1 cellular context compared by ENCODE assay signal in the genomic region with DNA sequence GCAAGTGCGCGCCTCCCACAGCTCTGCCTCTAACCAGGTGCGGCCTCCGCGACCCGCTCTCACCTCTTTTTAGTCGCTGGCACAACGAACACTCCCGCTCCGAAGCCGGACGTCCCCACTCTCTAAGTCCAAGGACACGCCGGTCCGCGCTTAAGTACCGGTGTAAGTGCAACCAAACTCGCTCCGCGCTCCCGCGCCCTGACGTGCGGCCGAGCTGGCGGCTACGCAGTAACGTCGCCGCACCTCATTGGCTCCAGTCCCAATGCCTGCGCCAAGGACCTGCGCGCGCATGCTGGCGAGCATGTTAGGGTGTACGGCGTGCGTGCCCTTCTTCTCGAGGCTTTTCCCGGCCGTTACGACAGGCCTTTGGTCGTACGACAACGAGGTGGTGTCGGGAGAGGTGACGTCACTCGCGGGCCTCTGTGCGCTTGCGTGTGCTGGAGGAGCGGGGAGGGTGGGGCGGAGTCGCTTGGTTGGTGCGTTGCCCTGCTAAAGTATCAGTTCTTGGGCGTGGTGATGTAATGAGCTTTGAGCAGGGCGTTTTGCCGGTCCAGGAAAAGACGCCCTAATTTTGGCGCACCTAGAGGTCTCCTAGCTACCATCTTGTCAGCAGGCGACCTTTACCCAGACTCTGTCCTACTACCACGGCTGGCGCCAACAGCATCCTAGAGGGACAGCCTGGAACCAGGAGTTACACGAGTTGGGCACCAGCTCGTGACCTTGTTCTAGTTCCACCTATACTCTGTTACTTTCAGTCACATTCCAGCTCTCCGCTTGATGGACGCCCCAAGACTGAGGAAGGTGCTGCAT.
TF ChIP-seq lines count a peak whose summit lies in the region.

Gene CYCS, minus strand, starts transcription at position 124 of the 810 bp plus-strand sequence. CDS start 1,141 bp downstream, outside the sequence.

TF ChIP-seq in GM12878, 131 proteins besides CTCF, POLR2A, EP300 and RAD21 (continued from another document and continues in another):
- TF ChIP-seq, protein P1, sequence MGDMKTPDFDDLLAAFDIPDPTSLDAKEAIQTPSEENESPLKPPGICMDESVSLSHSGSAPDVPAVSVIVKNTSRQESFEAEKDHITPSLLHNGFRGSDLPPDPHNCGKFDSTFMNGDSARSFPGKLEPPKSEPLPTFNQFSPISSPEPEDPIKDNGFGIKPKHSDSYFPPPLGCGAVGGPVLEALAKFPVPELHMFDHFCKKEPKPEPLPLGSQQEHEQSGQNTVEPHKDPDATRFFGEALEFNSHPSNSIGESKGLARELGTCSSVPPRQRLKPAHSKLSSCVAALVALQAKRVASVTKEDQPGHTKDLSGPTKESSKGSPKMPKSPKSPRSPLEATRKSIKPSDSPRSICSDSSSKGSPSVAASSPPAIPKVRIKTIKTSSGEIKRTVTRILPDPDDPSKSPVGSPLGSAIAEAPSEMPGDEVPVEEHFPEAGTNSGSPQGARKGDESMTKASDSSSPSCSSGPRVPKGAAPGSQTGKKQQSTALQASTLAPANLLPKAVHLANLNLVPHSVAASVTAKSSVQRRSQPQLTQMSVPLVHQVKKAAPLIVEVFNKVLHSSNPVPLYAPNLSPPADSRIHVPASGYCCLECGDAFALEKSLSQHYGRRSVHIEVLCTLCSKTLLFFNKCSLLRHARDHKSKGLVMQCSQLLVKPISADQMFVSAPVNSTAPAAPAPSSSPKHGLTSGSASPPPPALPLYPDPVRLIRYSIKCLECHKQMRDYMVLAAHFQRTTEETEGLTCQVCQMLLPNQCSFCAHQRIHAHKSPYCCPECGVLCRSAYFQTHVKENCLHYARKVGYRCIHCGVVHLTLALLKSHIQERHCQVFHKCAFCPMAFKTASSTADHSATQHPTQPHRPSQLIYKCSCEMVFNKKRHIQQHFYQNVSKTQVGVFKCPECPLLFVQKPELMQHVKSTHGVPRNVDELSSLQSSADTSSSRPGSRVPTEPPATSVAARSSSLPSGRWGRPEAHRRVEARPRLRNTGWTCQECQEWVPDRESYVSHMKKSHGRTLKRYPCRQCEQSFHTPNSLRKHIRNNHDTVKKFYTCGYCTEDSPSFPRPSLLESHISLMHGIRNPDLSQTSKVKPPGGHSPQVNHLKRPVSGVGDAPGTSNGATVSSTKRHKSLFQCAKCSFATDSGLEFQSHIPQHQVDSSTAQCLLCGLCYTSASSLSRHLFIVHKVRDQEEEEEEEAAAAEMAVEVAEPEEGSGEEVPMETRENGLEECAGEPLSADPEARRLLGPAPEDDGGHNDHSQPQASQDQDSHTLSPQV (IDR thresholded peaks at IDR 0.05), result no peak
- TF ChIP-seq SPI1 (IDR thresholded peaks at IDR 0.05; ENCODE audit: borderline replicate concordance, insufficient read depth, low read depth, low read length) (no peak), CBX5 (IDR thresholded peaks at IDR 0.05; ENCODE audit: low read depth) (no peak), ZBTB4 (CRISPR knock-in tag; IDR thresholded peaks at IDR 0.05) (no peak), IKZF2 (IDR thresholded peaks at IDR 0.05) (peak; percentile 14 to 25; a peak in 1 of 4 replicates), STAT1 (conservative IDR thresholded peaks at IDR 0.05) (peak; percentile 27; the same call in 1 of the 2 replicates), EED (IDR thresholded peaks at IDR 0.05; ENCODE audit: low read depth) (no peak; the same call in 1 of the 2 replicates), ESRRA (IDR thresholded peaks at IDR 0.05; ENCODE audit: low read length) (peak; percentile 62), ELK1 (IDR thresholded peaks at IDR 0.05; ENCODE audit: low read depth, low read length) (no peak), POU2F2 (IDR thresholded peaks at IDR 0.05; ENCODE audit: borderline replicate concordance, low read depth, low read length) (peak; percentile 98), MYC (IDR thresholded peaks at IDR 0.05; ENCODE audit: insufficient read depth, insufficient read length, insufficient replicate concordance, low read length, severe bottlenecking) (peak; percentile 98), BCLAF1 (IDR thresholded peaks at IDR 0.05) (no peak), BHLHE40 (IDR thresholded peaks at IDR 0.05; ENCODE audit: borderline replicate concordance in 1 of 2, low read depth in 2 of 2, low read length in 1 of 2) (peak; percentile 71 to 88; a peak in 3 of 4 replicates), CREB1 (IDR thresholded peaks at IDR 0.05; ENCODE audit: low read depth) (peak; percentile 99), NRF1 (conservative IDR thresholded peaks at IDR 0.05; ENCODE audit: low read depth, low read length) (peak; percentile 88), NFIC (IDR thresholded peaks at IDR 0.05; ENCODE audit: low read depth, low read length) (no peak), WRNIP1 (IDR thresholded peaks at IDR 0.05; ENCODE audit: borderline replicate concordance, low read depth, low read length) (no peak), EZH2 (IDR thresholded peaks at IDR 0.05; ENCODE audit: borderline replicate concordance, control insufficient read depth, low read depth, low read length) (no peak), TAF1 (IDR thresholded peaks at IDR 0.05; ENCODE audit: borderline replicate concordance, low read depth, low read length) (peak; percentile 98), RBBP5 (conservative IDR thresholded peaks at IDR 0.05) (no peak), STAT3 (IDR thresholded peaks at IDR 0.05; ENCODE audit: low read depth, low read length) (no peak), SKIL (IDR thresholded peaks at IDR 0.05; ENCODE audit: low read depth, poor library complexity, severe bottlenecking) (no peak), BCL11A (IDR thresholded peaks at IDR 0.05; ENCODE audit: low read depth, low read length) (peak; percentile 42; the same call in 1 of the 2 replicates), RELB (IDR thresholded peaks at IDR 0.05; ENCODE audit: low read depth) (peak; percentile 68), CREM (IDR thresholded peaks at IDR 0.05; ENCODE audit: low read depth) (peak; percentile 99), JUNB (IDR thresholded peaks at IDR 0.05) (no peak; the same call in 1 of the 2 replicates), RFX5 (IDR thresholded peaks at IDR 0.05; ENCODE audit: low read depth, low read length) (peak; percentile 86), ZNF384 (IDR thresholded peaks at IDR 0.05; ENCODE audit: borderline replicate concordance, low read depth, low read length) (no peak), FOXK2 (IDR thresholded peaks at IDR 0.05) (no peak), SP1 (IDR thresholded peaks at IDR 0.05; ENCODE audit: low read depth, low read length) (peak; percentile 90), KAT2A (conservative IDR thresholded peaks at IDR 0.05; ENCODE audit: control insufficient read depth, low read depth, low read length) (no peak)
- TF ChIP-seq, protein P2, sequence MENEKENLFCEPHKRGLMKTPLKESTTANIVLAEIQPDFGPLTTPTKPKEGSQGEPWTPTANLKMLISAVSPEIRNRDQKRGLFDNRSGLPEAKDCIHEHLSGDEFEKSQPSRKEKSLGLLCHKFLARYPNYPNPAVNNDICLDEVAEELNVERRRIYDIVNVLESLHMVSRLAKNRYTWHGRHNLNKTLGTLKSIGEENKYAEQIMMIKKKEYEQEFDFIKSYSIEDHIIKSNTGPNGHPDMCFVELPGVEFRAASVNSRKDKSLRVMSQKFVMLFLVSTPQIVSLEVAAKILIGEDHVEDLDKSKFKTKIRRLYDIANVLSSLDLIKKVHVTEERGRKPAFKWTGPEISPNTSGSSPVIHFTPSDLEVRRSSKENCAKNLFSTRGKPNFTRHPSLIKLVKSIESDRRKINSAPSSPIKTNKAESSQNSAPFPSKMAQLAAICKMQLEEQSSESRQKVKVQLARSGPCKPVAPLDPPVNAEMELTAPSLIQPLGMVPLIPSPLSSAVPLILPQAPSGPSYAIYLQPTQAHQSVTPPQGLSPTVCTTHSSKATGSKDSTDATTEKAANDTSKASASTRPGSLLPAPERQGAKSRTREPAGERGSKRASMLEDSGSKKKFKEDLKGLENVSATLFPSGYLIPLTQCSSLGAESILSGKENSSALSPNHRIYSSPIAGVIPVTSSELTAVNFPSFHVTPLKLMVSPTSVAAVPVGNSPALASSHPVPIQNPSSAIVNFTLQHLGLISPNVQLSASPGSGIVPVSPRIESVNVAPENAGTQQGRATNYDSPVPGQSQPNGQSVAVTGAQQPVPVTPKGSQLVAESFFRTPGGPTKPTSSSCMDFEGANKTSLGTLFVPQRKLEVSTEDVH (IDR thresholded peaks at IDR 0.05; ENCODE audit: low read depth, partially characterized antibody), result peak; percentile 90
- TF ChIP-seq, protein P3, sequence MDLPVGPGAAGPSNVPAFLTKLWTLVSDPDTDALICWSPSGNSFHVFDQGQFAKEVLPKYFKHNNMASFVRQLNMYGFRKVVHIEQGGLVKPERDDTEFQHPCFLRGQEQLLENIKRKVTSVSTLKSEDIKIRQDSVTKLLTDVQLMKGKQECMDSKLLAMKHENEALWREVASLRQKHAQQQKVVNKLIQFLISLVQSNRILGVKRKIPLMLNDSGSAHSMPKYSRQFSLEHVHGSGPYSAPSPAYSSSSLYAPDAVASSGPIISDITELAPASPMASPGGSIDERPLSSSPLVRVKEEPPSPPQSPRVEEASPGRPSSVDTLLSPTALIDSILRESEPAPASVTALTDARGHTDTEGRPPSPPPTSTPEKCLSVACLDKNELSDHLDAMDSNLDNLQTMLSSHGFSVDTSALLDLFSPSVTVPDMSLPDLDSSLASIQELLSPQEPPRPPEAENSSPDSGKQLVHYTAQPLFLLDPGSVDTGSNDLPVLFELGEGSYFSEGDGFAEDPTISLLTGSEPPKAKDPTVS (IDR thresholded peaks at IDR 0.05; ENCODE audit: low read depth, low read length), result no peak; the same call in 1 of the 2 replicates
